In genomic region chr7:77913977-77914607, GRCh38 we compare ENCODE assay signal across 9 cellular contexts.
DNase-seq lines count a peak whose midpoint lies in the region; ATAC-seq, FAIRE-seq and TF ChIP-seq lines count a peak whose summit lies in the region.
"Had no signal": no experiment of that assay in that cellular context is flagged by ENCODE, and none has a peak within 500 bp of the region (broad histone marks: within the 10 kb centered on the region; RNA-seq: fewer than 3 reads in every experiment).

No MANE protein-coding gene starts in this region.

- H3K36me3 ChIP-seq in SU-DHL-6 (ENCODE audit: low read length), result peaks cover 24% of the 10 kb centered on the region
- H3K36me3 ChIP-seq in bronchial epithelial cell (ENCODE audit: control insufficient read depth, insufficient read depth, low read length), result no peaks in the 10 kb centered on the region
- H3K36me3 ChIP-seq in parathyroid adenoma (ENCODE audit: control insufficient read depth, insufficient read depth, low read length), result no peaks in the 10 kb centered on the region
- H3K36me3 ChIP-seq in body of pancreas (replicated peaks in 1 of 2; ENCODE audit: insufficient read depth in 1 of 2, low read depth in 2 of 2), result no peaks in the 10 kb centered on the region

- H3K4me3 ChIP-seq in SU-DHL-6 (ENCODE audit: insufficient read depth, low read length, poor library complexity, severe bottlenecking) (no peak overlapping the region), bronchial epithelial cell (ENCODE audit: low read depth, low read length) (no peak overlapping the region), parathyroid adenoma (ENCODE audit: low read depth, low read length) (no peak overlapping the region), body of pancreas (no peak overlapping the region)

- H4K20me1 ChIP-seq in SU-DHL-6 (ENCODE audit: low read depth, low read length), result no peaks in the 10 kb centered on the region

- peak overlapping the region; percentile 84 for H3K4me2 ChIP-seq in SU-DHL-6 (ENCODE audit: low read depth, low read length, poor library complexity, severe bottlenecking)
- H3K4me2 ChIP-seq in parathyroid adenoma (ENCODE audit: low read length), result no peak overlapping the region

- no peak for TF ChIP-seq POLR2A in body of pancreas (IDR thresholded peaks at IDR 0.05)

- no peak for FAIRE-seq in bronchial epithelial cell (lab: Jason Lieb, UNC)

- H2AFZ ChIP-seq in SU-DHL-6 (ENCODE audit: low read depth, low read length, severe bottlenecking) (no peak overlapping the region), parathyroid adenoma (peak overlapping the region; percentile 69)

- H3K27me3 ChIP-seq in SU-DHL-6 (ENCODE audit: low read length), result no peaks in the 10 kb centered on the region
- H3K27me3 ChIP-seq in bronchial epithelial cell (ENCODE audit: control insufficient read depth, insufficient read depth, low read length), result no peaks in the 10 kb centered on the region
- H3K27me3 ChIP-seq in parathyroid adenoma (ENCODE audit: control insufficient read depth, insufficient read depth, low read length), result no peaks in the 10 kb centered on the region
- no peaks in the 10 kb centered on the region for H3K27me3 ChIP-seq in body of pancreas

- H3K4me1 ChIP-seq in parathyroid adenoma (peaks cover 13% of the 10 kb centered on the region), body of pancreas (peaks cover 20% of the 10 kb centered on the region)

- no peaks in the 10 kb centered on the region for H3K9me2 ChIP-seq in SU-DHL-6 (replicated peaks; ENCODE audit: insufficient read depth, low read length)

- DNase-seq in EH (ENCODE audit: low read depth), result peak; percentile 31
- peak; percentile 12 for DNase-seq in bronchial epithelial cell (ENCODE audit: low read depth)
- no peak for DNase-seq in body of pancreas
- no peak for DNase-seq in hippocampal formation (lab: John Stamatoyannopoulos, UW)

- peaks cover 64% of the 10 kb centered on the region for H3F3A ChIP-seq in SU-DHL-6 (ENCODE audit: insufficient read depth)

- H3K9me3 ChIP-seq in SU-DHL-6 (ENCODE audit: insufficient read depth, low read length) (no peaks in the 10 kb centered on the region), parathyroid adenoma (ENCODE audit: control insufficient read depth, low read length) (no peaks in the 10 kb centered on the region), body of pancreas (no peaks in the 10 kb centered on the region)

- H3K27ac ChIP-seq in SU-DHL-6 (ENCODE audit: low read depth, low read length) (peak overlapping the region; percentile 99), parathyroid adenoma (peak overlapping the region; percentile 76), body of pancreas (no peak overlapping the region)
- H3K27ac ChIP-seq: C4-2B, VCaP had no signal

- TF ChIP-seq CTCF in SU-DHL-6 (IDR thresholded peaks at IDR 0.05; ENCODE audit: insufficient read depth, low read length, poor library complexity, severe bottlenecking), result no peak
- TF ChIP-seq CTCF in bronchial epithelial cell (IDR thresholded peaks at IDR 0.05; ENCODE audit: insufficient read depth, low read length, severe bottlenecking), result no peak
- TF ChIP-seq CTCF in parathyroid adenoma (IDR thresholded peaks at IDR 0.05), result no peak
- no peak for TF ChIP-seq CTCF in body of pancreas (IDR thresholded peaks at IDR 0.05)

- peak overlapping the region; percentile 11 for H3K9ac ChIP-seq in SU-DHL-6 (ENCODE audit: low read length)
- H3K9ac ChIP-seq in parathyroid adenoma, result no peak overlapping the region

- peaks cover 76% of the 10 kb centered on the region for H3K79me2 ChIP-seq in SU-DHL-6 (ENCODE audit: insufficient read depth, low read length)
- no peaks in the 10 kb centered on the region for H3K79me2 ChIP-seq in parathyroid adenoma

- WGBS in body of pancreas, 2 donors, result 84% methylated on average over 4 of the region's 4 CpGs

- ATAC-seq in body of pancreas (no peak), GM18907 (IDR thresholded peaks at IDR 0.05; ENCODE audit: unreplicated experiment) (no peak)

- intact Hi-C loops in body of pancreas (cut with DNase I), result no loop called here

Comparison
In these comparisons a context has a peak if more than half of its experiments do, and no peak if none do; other contexts are left out.
1. DNase-seq: peak in EH (single experiment) and bronchial epithelial cell (single experiment); none in body of pancreas (0 of 4) and hippocampal formation (0 of 2).
2. H3K27ac ChIP-seq: peak in SU-DHL-6 (single experiment) and parathyroid adenoma (single experiment); none in body of pancreas (0 of 4).